Comparison of ENCODE assay signal across 8 cellular contexts in genomic region chr14:100159865-100160533, GRCh38. TPM values are rescaled to one million over a fixed set of nuclear protein-coding genes. Genes with fewer than 3 reads are reported as not detected.
DNase-seq lines count a peak whose midpoint lies in the region; ATAC-seq and TF ChIP-seq lines count a peak whose summit lies in the region.

No MANE protein-coding gene starts in this region.

- peak in 1 of 2 donors; percentile 51 for DNase-seq in activated T-cell treated with anti-CD3 and anti-CD28 coated beads, Interleukin-2, amount 50 U/mL, for 72 hours
- DNase-seq in activated T-cell treated with anti-CD3 and anti-CD28 coated beads, Interleukin-2, amount 50 U/mL, for 1 hour, result no peak
- DNase-seq in SK-N-MC (ENCODE audit: low read depth, low spot score) (no peak), thoracic aorta (ENCODE audit: low spot score) (no peak), NCI-H2081 (lab: John Stamatoyannopoulos, UW) (no peak)

- H3K9me3 ChIP-seq in SK-N-MC (ENCODE audit: low read depth, low read length) (no peaks in the 10 kb centered on the region), iPS-18a (ENCODE audit: control insufficient read depth, low read depth, low read length) (no peaks in the 10 kb centered on the region), thoracic aorta (peaks cover 1% of the 10 kb centered on the region)

- H3K9me3 Mint-ChIP-seq in activated T-cell treated with anti-CD3 and anti-CD28 coated beads, Interleukin-2, amount 50 U/mL, for 72 hours, result peaks cover 0 to 3% of the 10 kb centered on the region in 2 donors

- peaks cover 27% of the 10 kb centered on the region for H3K27me3 Mint-ChIP-seq in activated T-cell treated with anti-CD3 and anti-CD28 coated beads, Interleukin-2, amount 50 U/mL, for 72 hours (ENCODE audit: low read depth)

- H3K4me1 ChIP-seq in iPS-18a (ENCODE audit: control insufficient read depth, low read depth, low read length), result peaks cover 3% of the 10 kb centered on the region
- H3K4me1 ChIP-seq in thoracic aorta (ENCODE audit: control insufficient read depth in 1 of 2, low read depth in 2 of 2), result peaks cover 0 to 15% of the 10 kb centered on the region in 2 donors

- ATAC-seq in activated T-cell treated with anti-CD3 and anti-CD28 coated beads, Interleukin-2, amount 50 U/mL, for 72 hours (replicated peaks in 1 of 2), result peak; percentile 57 to 61
- ATAC-seq in thoracic aorta (ENCODE audit: insufficient number of reproducible peaks, low FRiP score, low read depth), result no peak
- ATAC-seq in GM18870 (IDR thresholded peaks at IDR 0.05; ENCODE audit: unreplicated experiment), result no peak
- ATAC-seq in HG02884 (IDR thresholded peaks at IDR 0.05; ENCODE audit: unreplicated experiment), result no peak

- H3K4me3 ChIP-seq in SK-N-MC (peak overlapping the region; percentile 74), iPS-18a (ENCODE audit: low read length) (peak overlapping the region; percentile 57), thoracic aorta (peak overlapping the region; percentile 52)

- peaks cover 3 to 4% of the 10 kb centered on the region in 2 donors for H3K36me3 Mint-ChIP-seq in activated T-cell treated with anti-CD3 and anti-CD28 coated beads, Interleukin-2, amount 50 U/mL, for 72 hours (ENCODE audit: insufficient read depth in 2 of 2)

- H3K9ac ChIP-seq in SK-N-MC (ENCODE audit: insufficient read length) (no peak overlapping the region), iPS-18a (ENCODE audit: low read length) (no peak overlapping the region)

- H3K4me1 Mint-ChIP-seq in activated T-cell treated with anti-CD3 and anti-CD28 coated beads, Interleukin-2, amount 50 U/mL, for 72 hours (ENCODE audit: low read depth), result no peaks in the 10 kb centered on the region

- TF ChIP-seq CTCF in thoracic aorta (IDR thresholded peaks at IDR 0.05), result no peak

- no peak overlapping the region for H3K27ac Mint-ChIP-seq in activated T-cell treated with anti-CD3 and anti-CD28 coated beads, Interleukin-2, amount 50 U/mL, for 72 hours

- no peaks in the 10 kb centered on the region for H3K36me3 ChIP-seq in SK-N-MC (ENCODE audit: insufficient read depth, low read length)
- no peaks in the 10 kb centered on the region for H3K36me3 ChIP-seq in iPS-18a (ENCODE audit: control insufficient read depth, low read depth, low read length)
- no peaks in the 10 kb centered on the region for H3K36me3 ChIP-seq in thoracic aorta

- peaks cover 58% of the 10 kb centered on the region for H3K27me3 ChIP-seq in iPS-18a (ENCODE audit: control insufficient read depth, insufficient read depth, low read length)
- no peaks in the 10 kb centered on the region for H3K27me3 ChIP-seq in thoracic aorta (replicated peaks; ENCODE audit: insufficient read depth)

- H3K27ac ChIP-seq in SK-N-MC, result no peak overlapping the region
- H3K27ac ChIP-seq in iPS-18a (ENCODE audit: low read length), result no peak overlapping the region
- no peak overlapping the region for H3K27ac ChIP-seq in thoracic aorta

- H3K4me3 Mint-ChIP-seq in activated T-cell treated with anti-CD3 and anti-CD28 coated beads, Interleukin-2, amount 50 U/mL, for 72 hours, result peak overlapping the region; percentile 40 to 83

RNA-seq across cellular contexts. Expression of gene DEGS2, which starts 0.6 kb away (rescaled TPM):
- 1 to 10 TPM; 1.8 to 4.2 TPM for total RNA-seq in activated T-cell treated with anti-CD3 and anti-CD28 coated beads, Interleukin-2, amount 50 U/mL, for 72 hours
- under 1 TPM in 1 of 2 donors, not detected in 1; 0.28 TPM for total RNA-seq in thoracic aorta

Comparison
In these comparisons a context has a peak if more than half of its experiments do, and no peak if none do; other contexts are left out.
1. ATAC-seq: peak in activated T-cell treated with anti-CD3 and anti-CD28 coated beads, Interleukin-2, amount 50 U/mL, for 72 hours (2 of 2); none in thoracic aorta (single experiment), GM18870 (single experiment) and HG02884 (single experiment).
2. Peak in every context shown above with its lines, with median percentiles within 50 percentile points of each other: H3K4me3 ChIP-seq.